In the genomic region with DNA sequence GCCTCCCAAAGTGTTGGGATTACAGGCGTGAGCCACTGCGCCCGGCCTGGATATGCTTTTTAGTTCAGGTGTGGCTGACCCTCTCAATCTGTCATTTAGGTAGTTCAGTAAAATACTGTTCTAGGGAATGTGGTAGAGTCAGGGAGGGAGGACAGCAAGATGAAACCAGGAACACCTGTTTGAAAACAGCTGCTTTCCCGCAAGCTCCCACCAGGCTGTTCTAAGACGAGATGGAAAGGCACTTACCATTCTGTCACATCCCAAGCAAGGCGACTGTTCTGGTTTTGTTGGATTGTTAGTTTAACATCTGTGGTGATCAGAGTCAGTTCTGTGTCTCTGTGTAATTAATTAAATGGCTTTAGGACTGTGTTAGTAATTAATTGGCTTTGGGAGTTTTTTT, we compare ENCODE assay signal across 18 cellular contexts.
"Had no signal": no experiment of that assay in that cellular context is flagged by ENCODE, and none has a peak within 500 bp of the region (broad histone marks: within the 10 kb centered on the region; RNA-seq: fewer than 3 reads in every experiment).

No MANE protein-coding gene starts in this region.

- FAIRE-seq: colon, pancreas, TTC549, urothelium cell line had no signal

- H3K36me3 ChIP-seq: adrenal gland, esophagus muscularis mucosa, pancreas, stomach, thoracic aorta had no signal

- H3K4me3 Mint-ChIP-seq: activated B cell treated with CpG ODN at 0.5 μM for 24 hours; activated CD4-positive, alpha-beta T cell treated with anti-CD3 and anti-CD28 coated beads, Interleukin-2, amount 10 ng/mL, durations not matched to agents 7 days and 5 days; memory B cell had no signal

- H3K9me3 Mint-ChIP-seq: activated CD4-positive, alpha-beta T cell treated with anti-CD3 and anti-CD28 coated beads, Interleukin-2, amount 10 ng/mL, durations not matched to agents 7 days and 5 days; activated T-helper 2 cell treated with anti-CD3 and anti-CD28 coated beads, Interferon-gamma antibody, Interleukin-2, Interleukin-4, amounts not matched to agents 10 μg/mL and 5 μg/mL and 100 μg/mL, durations not matched to agents 14 hours and 24 hours and 36 hours; memory B cell had no signal

- H3K9me3 ChIP-seq: adrenal gland, esophagus muscularis mucosa, pancreas, stomach, thoracic aorta had no signal

- H3K27ac ChIP-seq: adrenal gland, esophagus muscularis mucosa, left lung, pancreas, stomach, thoracic aorta had no signal

- H3K27ac Mint-ChIP-seq: activated B cell treated with CpG ODN at 0.5 μM for 24 hours; activated CD4-positive, alpha-beta T cell treated with anti-CD3 and anti-CD28 coated beads, Interleukin-2, amount 10 ng/mL, durations not matched to agents 7 days and 5 days; activated T-helper 2 cell treated with anti-CD3 and anti-CD28 coated beads, Interferon-gamma antibody, Interleukin-2, Interleukin-4, amounts not matched to agents 10 μg/mL and 5 μg/mL and 100 μg/mL, durations not matched to agents 14 hours and 24 hours and 36 hours; memory B cell had no signal

- H3K4me1 ChIP-seq: pancreas had no signal

- DNase-seq: activated B cell treated with CpG ODN at 0.5 μM for 24 hours; activated CD4-positive, alpha-beta T cell treated with anti-CD3 and anti-CD28 coated beads, Interleukin-2, amount 10 ng/mL, durations not matched to agents 7 days and 5 days; activated naive CD4-positive, alpha-beta T cell treated with anti-CD3 and anti-CD28 coated beads, Interleukin-2, amount 50 U/mL, for 16 hours; activated T-cell treated with anti-CD3 and anti-CD28 coated beads for 4 hours; adrenal gland; glutamatergic neuron; left lung; stimulated activated CD4-positive, alpha-beta T cell treated with anti-CD3 and anti-CD28 coated beads, Interleukin-15, amount 100 ng/mL, for 24 hours; stimulated activated CD4-positive, alpha-beta T cell treated with anti-CD3 and anti-CD28 coated beads, Interleukin-4, amount 100 ng/mL, for 24 hours; stomach had no signal

- H3K27me3 Mint-ChIP-seq: activated B cell treated with CpG ODN at 0.5 μM for 24 hours; activated CD4-positive, alpha-beta T cell treated with anti-CD3 and anti-CD28 coated beads, Interleukin-2, amount 10 ng/mL, durations not matched to agents 7 days and 5 days; memory B cell had no signal

- H3K27me3 ChIP-seq: adrenal gland, esophagus muscularis mucosa, left lung, pancreas, stomach had no signal

- H3K4me3 ChIP-seq: adrenal gland, esophagus muscularis mucosa, left lung, pancreas, stomach, thoracic aorta had no signal
